Comparison of ENCODE assay signal across 15 cellular contexts in genomic region chr2:236041616-236042015, GRCh38.
DNase-seq lines count a peak whose midpoint lies in the region; ATAC-seq, FAIRE-seq and TF ChIP-seq lines count a peak whose summit lies in the region.
"Had no signal": no experiment of that assay in that cellular context is flagged by ENCODE, and none has a peak within 500 bp of the region (broad histone marks: within the 10 kb centered on the region; RNA-seq: fewer than 3 reads in every experiment).

No MANE protein-coding gene starts in this region.

- DNase-seq in mammary epithelial cell (no peak), breast epithelium (ENCODE audit: low spot score in 2 of 2) (no peak), foreskin keratinocyte (no peak), neural progenitor cell (ENCODE audit: low spot score) (no peak), posterior cingulate gyrus (no peak), D721Med (ENCODE audit: insufficient read length, low spot score) (no peak)
- DNase-seq: CD8-positive, alpha-beta T cell had no signal

- H3K27me3 ChIP-seq in mammary epithelial cell (ENCODE audit: insufficient read depth, low read length) (no peaks in the 10 kb centered on the region), breast epithelium (no peaks in the 10 kb centered on the region), foreskin keratinocyte (no peaks in the 10 kb centered on the region), neural progenitor cell (no peaks in the 10 kb centered on the region)
- H3K27me3 ChIP-seq: BLaER1 treated with 17β-estradiol and CSF1 and Interleukin-3, amounts not matched to agents 10 nM and 100 nM had no signal

- H4K20me1 ChIP-seq in mammary epithelial cell (ENCODE audit: insufficient read depth, low read length), result no peaks in the 10 kb centered on the region
- H4K20me1 ChIP-seq in neural progenitor cell (ENCODE audit: low read depth), result no peaks in the 10 kb centered on the region
- H4K20me1 ChIP-seq: BLaER1 treated with 17β-estradiol and CSF1 and Interleukin-3, amounts not matched to agents 10 nM and 100 nM had no signal

- H2AFZ ChIP-seq in mammary epithelial cell (ENCODE audit: low read depth, low read length), result peak overlapping the region; percentile 49
- no peak overlapping the region for H2AFZ ChIP-seq in neural progenitor cell (replicated peaks)

- ATAC-seq in foreskin keratinocyte (no peak), HG03442 (IDR thresholded peaks at IDR 0.05; ENCODE audit: unreplicated experiment) (no peak)
- ATAC-seq: A549; CD8-positive, alpha-beta T cell had no signal

- 95% methylated on average over 8 of the region's 8 CpGs for WGBS in mammary epithelial cell (ENCODE audit: low coverage, missing lambda C conversion rate)

- in situ Hi-C loops in mammary epithelial cell (cut with MboI; ENCODE audit: low sequenced_read_pairs in 2 of 2), result no loop called here

- no peaks in the 10 kb centered on the region for H3K9me3 Mint-ChIP-seq in neural progenitor cell
- H3K9me3 Mint-ChIP-seq: CD8-positive, alpha-beta T cell had no signal

- no TSS peak for BruUV-seq in mammary epithelial cell (replicated peaks; lab: Mats Ljungman, UMichigan)

- H3K4me3 Mint-ChIP-seq in neural progenitor cell, result no peak overlapping the region
- H3K4me3 Mint-ChIP-seq: B cell; CD8-positive, alpha-beta T cell had no signal

- no peaks in the 10 kb centered on the region for H3F3A ChIP-seq in neural progenitor cell (ENCODE audit: low read depth)

- H3K27ac ChIP-seq in mammary epithelial cell (ENCODE audit: insufficient read depth, low read depth, low read length), result peak overlapping the region; percentile 40
- no peak overlapping the region for H3K27ac ChIP-seq in breast epithelium
- peak overlapping the region; percentile 32 for H3K27ac ChIP-seq in foreskin keratinocyte
- H3K27ac ChIP-seq in neural progenitor cell, result no peak overlapping the region
- H3K27ac ChIP-seq: 22Rv1; A549; BLaER1 treated with 17β-estradiol and CSF1 and Interleukin-3, amounts not matched to agents 10 nM and 100 nM had no signal

- CTCF ChIA-PET in mammary epithelial cell (lab: Charles Lee; ENCODE audit: low non-redundant PET), result interaction anchor here (0.6 kb wide), 1 partner anchor 1899 kb away, joined by 4 read pairs; no protein-coding TSS in a partner anchor

- TF ChIP-seq POLR2A in breast epithelium (IDR thresholded peaks at IDR 0.05), result no peak

- H3K4me2 ChIP-seq in mammary epithelial cell (ENCODE audit: insufficient read depth, low read depth, low read length) (peak overlapping the region; percentile 66), neural progenitor cell (no peak overlapping the region)
- H3K4me2 ChIP-seq: A549; BLaER1 treated with 17β-estradiol and CSF1 and Interleukin-3, amounts not matched to agents 10 nM and 100 nM had no signal

- H3K27ac Mint-ChIP-seq in neural progenitor cell, result peak overlapping the region; percentile 11
- H3K27ac Mint-ChIP-seq: B cell; CD8-positive, alpha-beta T cell had no signal

- TF ChIP-seq CTCF in mammary epithelial cell (conservative IDR thresholded peaks at IDR 0.05 in 1 of 2, IDR thresholded peaks at IDR 0.05 in 1 of 2; ENCODE audit: extremely low read depth in 1 of 2, insufficient read depth in 1 of 2, low read depth in 1 of 2, low read length in 2 of 2) (no peak), breast epithelium (IDR thresholded peaks at IDR 0.05) (no peak), foreskin keratinocyte (conservative IDR thresholded peaks at IDR 0.05) (no peak), neural progenitor cell (IDR thresholded peaks at IDR 0.05) (no peak), D721Med (IDR thresholded peaks at IDR 0.05; ENCODE audit: insufficient read depth, missing control alignments) (no peak)

- H3K36me3 ChIP-seq in mammary epithelial cell (ENCODE audit: insufficient read depth, low read length) (no peaks in the 10 kb centered on the region), breast epithelium (no peaks in the 10 kb centered on the region), neural progenitor cell (no peaks in the 10 kb centered on the region)
- H3K36me3 ChIP-seq: HAP-1 had no signal

- H3K4me1 ChIP-seq in mammary epithelial cell (ENCODE audit: insufficient read depth, low read length), result peaks cover 21% of the 10 kb centered on the region
- no peaks in the 10 kb centered on the region for H3K4me1 ChIP-seq in breast epithelium
- H3K4me1 ChIP-seq in foreskin keratinocyte, result peaks cover 11% of the 10 kb centered on the region
- H3K4me1 ChIP-seq in neural progenitor cell, result no peaks in the 10 kb centered on the region
- H3K4me1 ChIP-seq: BLaER1 treated with 17β-estradiol and CSF1 and Interleukin-3, amounts not matched to agents 10 nM and 100 nM had no signal

- no peaks in the 10 kb centered on the region for H3K9me3 ChIP-seq in mammary epithelial cell (replicated peaks; ENCODE audit: insufficient read depth, low read length)
- H3K9me3 ChIP-seq in breast epithelium, result no peaks in the 10 kb centered on the region
- no peaks in the 10 kb centered on the region for H3K9me3 ChIP-seq in neural progenitor cell (ENCODE audit: low read depth)
- H3K9me3 ChIP-seq: A549; BLaER1 treated with 17β-estradiol and CSF1 and Interleukin-3, amounts not matched to agents 10 nM and 100 nM; HAP-1 had no signal

- no peak for FAIRE-seq in D721Med (lab: Jason Lieb, UNC)
- FAIRE-seq: A549, G401.6, GM12891 had no signal

- peaks cover 6% of the 10 kb centered on the region for H3K27me3 Mint-ChIP-seq in neural progenitor cell (ENCODE audit: insufficient read depth, low read depth)
- H3K27me3 Mint-ChIP-seq: B cell had no signal

- H3K4me1 Mint-ChIP-seq in neural progenitor cell, result peaks cover 48% of the 10 kb centered on the region
- H3K4me1 Mint-ChIP-seq: B cell had no signal

- dilution Hi-C loops in mammary epithelial cell (cut with HindIII; ENCODE audit: low sequenced_read_pairs), result no loop called here

- intact Hi-C loops in mammary epithelial cell (cut with micrococcal nuclease) (loop anchor here (5.0 kb wide), 1 partner anchor 136 kb away; no protein-coding TSS in a partner anchor), breast epithelium (cut with DNase I; ENCODE audit: low total_unique reads) (no loop called here), posterior cingulate gyrus (cut with DNase I) (no loop called here)

- no peak overlapping the region for H3K4me3 ChIP-seq in mammary epithelial cell (replicated peaks in 1 of 3; ENCODE audit: insufficient read depth in 1 of 3, low read depth in 2 of 3, low read length in 3 of 3)
- H3K4me3 ChIP-seq in breast epithelium, result no peak overlapping the region
- H3K4me3 ChIP-seq in neural progenitor cell, result no peak overlapping the region
- H3K4me3 ChIP-seq: A549; BLaER1 treated with 17β-estradiol and CSF1 and Interleukin-3, amounts not matched to agents 10 nM and 100 nM; HAP-1 had no signal

- no peaks in the 10 kb centered on the region for H3K79me2 ChIP-seq in mammary epithelial cell (ENCODE audit: insufficient read depth, low read length)
- H3K79me2 ChIP-seq in neural progenitor cell (ENCODE audit: low read depth), result no peaks in the 10 kb centered on the region

- H3K9ac ChIP-seq in mammary epithelial cell (ENCODE audit: insufficient read depth, low read length) (no peak overlapping the region), neural progenitor cell (no peak overlapping the region)
- H3K9ac ChIP-seq: BLaER1 treated with 17β-estradiol and CSF1 and Interleukin-3, amounts not matched to agents 10 nM and 100 nM had no signal

- H3K36me3 Mint-ChIP-seq in neural progenitor cell, result peaks cover 44% of the 10 kb centered on the region
- H3K36me3 Mint-ChIP-seq: CD8-positive, alpha-beta T cell had no signal

Comparison
In these comparisons a context has a peak if more than half of its experiments do, and no peak if none do; other contexts are left out.
1. H3K27ac ChIP-seq: peak in mammary epithelial cell (single experiment) and foreskin keratinocyte (single experiment); none in breast epithelium (0 of 2) and neural progenitor cell (single experiment).